ENCODE assay signal across 1 cellular context in the genomic region with DNA sequence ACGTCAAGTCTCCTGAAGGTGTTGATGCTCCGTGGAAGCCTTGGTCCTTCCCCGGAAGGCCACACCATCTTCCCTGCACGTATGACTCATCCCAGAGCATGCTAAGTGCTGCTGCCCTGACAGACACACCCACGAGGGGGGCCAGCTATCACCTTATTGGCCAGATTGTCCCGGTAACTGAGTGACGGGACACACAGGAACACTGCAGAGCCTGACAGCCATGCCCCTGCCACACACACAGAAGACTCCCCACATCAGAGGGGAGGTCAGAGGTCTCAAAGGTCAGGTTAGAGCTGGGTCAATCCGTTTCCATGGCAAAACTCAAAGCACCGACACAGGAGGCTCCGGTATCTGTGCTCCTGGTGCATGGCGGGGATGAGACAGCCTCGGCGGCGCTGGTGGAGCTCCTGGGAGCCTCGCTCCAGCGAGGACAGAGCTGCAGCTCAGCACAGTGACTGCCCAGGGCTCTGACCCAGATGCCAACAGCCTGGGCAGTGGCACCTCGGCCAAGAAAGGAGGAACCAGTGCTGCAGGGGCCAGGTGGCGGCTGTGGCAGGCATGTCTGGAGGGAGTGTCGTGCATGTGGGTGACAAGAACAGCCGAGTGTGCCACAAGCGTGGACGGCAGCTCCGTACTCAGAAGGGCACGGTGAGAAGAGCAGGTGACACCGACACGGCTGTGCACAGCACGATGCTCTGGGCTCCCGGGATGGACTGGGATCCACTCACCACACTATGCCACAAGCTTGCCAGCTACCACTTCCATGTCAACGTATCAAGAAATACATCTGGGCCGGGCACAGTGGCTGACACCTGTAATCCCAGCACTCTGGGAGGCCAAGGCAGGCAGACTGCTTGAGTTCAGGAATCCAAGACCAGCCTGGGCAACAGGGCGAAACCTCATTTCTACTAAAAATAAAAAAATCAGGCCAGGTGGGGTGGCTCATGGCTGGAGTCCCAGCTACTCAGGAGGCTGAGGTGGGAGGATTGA.
TF ChIP-seq lines count a peak whose summit lies in the region.

No MANE protein-coding gene starts in this region.

TF ChIP-seq in WTC11, 78 proteins besides CTCF, POLR2A, EP300 and RAD21 (continued from another document):
- TF ChIP-seq ZNF512 (CRISPR knock-in tag; IDR thresholded peaks at IDR 0.05; ENCODE audit: borderline replicate concordance), result no peak
- TF ChIP-seq, protein P1, sequence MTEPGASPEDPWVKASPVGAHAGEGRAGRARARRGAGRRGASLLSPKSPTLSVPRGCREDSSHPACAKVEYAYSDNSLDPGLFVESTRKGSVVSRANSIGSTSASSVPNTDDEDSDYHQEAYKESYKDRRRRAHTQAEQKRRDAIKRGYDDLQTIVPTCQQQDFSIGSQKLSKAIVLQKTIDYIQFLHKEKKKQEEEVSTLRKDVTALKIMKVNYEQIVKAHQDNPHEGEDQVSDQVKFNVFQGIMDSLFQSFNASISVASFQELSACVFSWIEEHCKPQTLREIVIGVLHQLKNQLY (CRISPR knock-in tag; IDR thresholded peaks at IDR 0.05), result no peak
TF ChIP-seq in WTC11: peak in this region for 0.
